21 cellular contexts compared by ENCODE assay signal in genomic region chr19:30277941-30278881, GRCh38.
DNase-seq lines count a peak whose midpoint lies in the region; ATAC-seq, FAIRE-seq and TF ChIP-seq lines count a peak whose summit lies in the region.
"Had no signal": no experiment of that assay in that cellular context is flagged by ENCODE, and none has a peak within 500 bp of the region (broad histone marks: within the 10 kb centered on the region; RNA-seq: fewer than 3 reads in every experiment).

No MANE protein-coding gene starts in this region.

- H3K4me3 ChIP-seq in heart left ventricle (no peak overlapping the region), GM23338 (no peak overlapping the region), H1 (ENCODE audit: extremely low read depth in 1 of 4, insufficient read depth in 2 of 4, low read depth in 3 of 4, low read length in 4 of 4) (no peak overlapping the region), neuronal stem cell (ENCODE audit: low read length in 2 of 2) (no peak overlapping the region)
- H3K4me3 ChIP-seq: A549 had no signal

- H3K4me2 ChIP-seq in GM23338 (no peak overlapping the region), H1 (ENCODE audit: insufficient read depth in 1 of 2, low read depth in 2 of 2, low read length in 2 of 2) (no peak overlapping the region), neuronal stem cell (ENCODE audit: insufficient read depth, low read length, poor library complexity, severe bottlenecking) (no peak overlapping the region)
- H3K4me2 ChIP-seq: A549 had no signal

- TF ChIP-seq POLR2A in heart left ventricle (IDR thresholded peaks at IDR 0.05) (no peak), H1 (IDR thresholded peaks at IDR 0.05; ENCODE audit: control extremely low read depth in 1 of 2, low read depth in 2 of 2, low read length in 2 of 2) (no peak)

- intact Hi-C loops in heart left ventricle (cut with DNase I), result no loop called here
- intact Hi-C loops in cardiac septum (cut with DNase I), result no loop called here

- no peak for FAIRE-seq in H1 (lab: Jason Lieb, UNC)
- FAIRE-seq: A549, GM12891 had no signal

- H3K9me3 Mint-ChIP-seq in GM23338, result peaks cover 7% of the 10 kb centered on the region

- no peak overlapping the region for H3K56ac ChIP-seq in H1 (replicated peaks; ENCODE audit: insufficient read length, low read depth, low read length)

- peak overlapping the region; percentile 13; the same call in 1 of the 2 replicates for H3K27ac Mint-ChIP-seq in GM23338
- H3K27ac Mint-ChIP-seq: CD4-positive, alpha-beta memory T cell had no signal

- 78 to 80% (median 79%) methylated on average over 15 to 16 of the region's 16 CpGs for WGBS in heart left ventricle, 4 donors
- WGBS in H1 (ENCODE audit: extremely low coverage in 1 of 2, insufficient coverage in 1 of 2, insufficient read length in 1 of 2, insufficient replicate concordance in 2 of 2, low coverage in 1 of 2, low lambda C conversion rate in 2 of 2, missing lambda C conversion rate in 1 of 2), 2 experiments, result 89% methylated on average over 16 of the region's 16 CpGs; no CpG with 5 or more reads in 1 of the 2 experiments
- WGBS in neuronal stem cell (ENCODE audit: extremely low coverage in 2 of 2, insufficient read length in 2 of 2, insufficient replicate concordance in 1 of 2), 2 donors, result no CpG with 5 or more reads among the region's 16 CpGs

- H3F3A ChIP-seq in GM23338 (replicated peaks; ENCODE audit: low read depth), result no peaks in the 10 kb centered on the region

- no peak overlapping the region for H3K27ac ChIP-seq in heart left ventricle
- H3K27ac ChIP-seq in GM23338 (ENCODE audit: low read depth), result no peak overlapping the region
- no peak overlapping the region for H3K27ac ChIP-seq in H1 (ENCODE audit: low read depth, low read length)
- no peak overlapping the region for H3K27ac ChIP-seq in neuronal stem cell (replicated peaks; ENCODE audit: low read length)
- H3K27ac ChIP-seq: A549 had no signal

- H3K9me2 ChIP-seq in GM23338 (ENCODE audit: insufficient read depth), result no peaks in the 10 kb centered on the region

- H3K9me3 ChIP-seq in heart left ventricle, result peaks cover 0 to 7% (median under 1%) of the 10 kb centered on the region in 12 donors
- peaks cover 2 to 4% of the 10 kb centered on the region in 2 experiments; a peak in 3 of 4 replicates for H3K9me3 ChIP-seq in H1 (ENCODE audit: insufficient read depth in 2 of 2, low read depth in 1 of 2, low read length in 1 of 2)
- peaks cover 1 to 2% of the 10 kb centered on the region in 2 donors for H3K9me3 ChIP-seq in neuronal stem cell (replicated peaks in 1 of 2; ENCODE audit: control insufficient read depth in 2 of 2, insufficient read depth in 1 of 2, low read depth in 1 of 2, low read length in 2 of 2)

- H2BK15ac ChIP-seq in H1 (ENCODE audit: low read length), result 0 out of 2 replicates have a peak overlapping the region, but pooled peaks have one; percentile 35
- peak overlapping the region; percentile 11 for H2BK15ac ChIP-seq in neuronal stem cell (ENCODE audit: low read length)

- H4K20me1 ChIP-seq in GM23338 (replicated peaks; ENCODE audit: insufficient read depth) (no peaks in the 10 kb centered on the region), H1 (replicated peaks in 1 of 2; ENCODE audit: control insufficient read depth in 1 of 2, insufficient read depth in 2 of 2, low read length in 2 of 2) (no peaks in the 10 kb centered on the region)

- H2BK12ac ChIP-seq in H1 (ENCODE audit: low read depth, low read length) (no peak overlapping the region; the same call in 1 of the 2 replicates), neuronal stem cell (ENCODE audit: low read length) (peak overlapping the region; percentile 24)

- H3K9ac ChIP-seq in H1 (replicated peaks in 1 of 4; ENCODE audit: extremely low read depth in 1 of 4, low read depth in 3 of 4, low read length in 3 of 4) (no peak overlapping the region), neuronal stem cell (ENCODE audit: low read depth, low read length, poor library complexity) (no peak overlapping the region)

- peaks cover 4% of the 10 kb centered on the region; the same call in 2 of the 3 replicates for H3K36me3 Mint-ChIP-seq in GM23338 (ENCODE audit: low read depth)
- H3K36me3 Mint-ChIP-seq: CD4-positive, alpha-beta memory T cell had no signal

- peak in 3 of 4 donors; percentile 62 to 71 (median 65) for ATAC-seq in heart left ventricle
- no peak for ATAC-seq in GM23338
- ATAC-seq in GM18498 (IDR thresholded peaks at IDR 0.05; ENCODE audit: unreplicated experiment), result no peak
- ATAC-seq in GM18909 (IDR thresholded peaks at IDR 0.05; ENCODE audit: poor library complexity, unreplicated experiment), result no peak
- ATAC-seq: A549 had no signal

- peaks cover 12% of the 10 kb centered on the region for H3K27me3 Mint-ChIP-seq in GM23338 (ENCODE audit: insufficient read depth, low read depth, poor library complexity)

- H3K36me3 ChIP-seq in heart left ventricle (no peaks in the 10 kb centered on the region), GM23338 (ENCODE audit: insufficient read depth) (no peaks in the 10 kb centered on the region), H1 (ENCODE audit: control insufficient read depth in 2 of 4, insufficient read depth in 4 of 4, low read length in 3 of 4) (no peaks in the 10 kb centered on the region), neuronal stem cell (replicated peaks in 1 of 2; ENCODE audit: control insufficient read depth in 2 of 2, insufficient read depth in 2 of 2, low read length in 2 of 2) (no peaks in the 10 kb centered on the region)

- H3K18ac ChIP-seq in H1 (ENCODE audit: extremely low read depth, low read length) (no peak overlapping the region), neuronal stem cell (ENCODE audit: low read length) (peak overlapping the region; percentile 30)

- peaks cover 0 to 15% (median 0%) of the 10 kb centered on the region in 9 donors for H3K27me3 ChIP-seq in heart left ventricle
- no peaks in the 10 kb centered on the region for H3K27me3 ChIP-seq in GM23338 (ENCODE audit: insufficient read depth)
- H3K27me3 ChIP-seq in H1 (replicated peaks in 1 of 4; ENCODE audit: control insufficient read depth in 3 of 4, extremely low read depth in 1 of 4, insufficient read depth in 3 of 4, low read length in 3 of 4), result no peaks in the 10 kb centered on the region; a peak in 1 of 7 replicates
- H3K27me3 ChIP-seq in neuronal stem cell (ENCODE audit: control insufficient read depth in 3 of 3, insufficient read depth in 3 of 3, low read depth in 1 of 3, low read length in 3 of 3), result no peaks in the 10 kb centered on the region

- TF ChIP-seq EP300 in H1 (IDR thresholded peaks at IDR 0.05; ENCODE audit: borderline replicate concordance in 1 of 2, low read depth in 2 of 2, low read length in 2 of 2), result no peak

- H2BK20ac ChIP-seq in H1 (ENCODE audit: low read length), result no peak overlapping the region

- no peak for TF ChIP-seq CTCF in heart left ventricle (IDR thresholded peaks at IDR 0.05)
- no peak for TF ChIP-seq CTCF in GM23338 (conservative IDR thresholded peaks at IDR 0.05; ENCODE audit: low read depth in 2 of 2)
- TF ChIP-seq CTCF in H1 (IDR thresholded peaks at IDR 0.05; ENCODE audit: control extremely low read depth in 1 of 3, insufficient read depth in 1 of 3, low read depth in 1 of 3, low read length in 3 of 3), result no peak

- H3K4ac ChIP-seq in H1 (replicated peaks; ENCODE audit: insufficient read length, low read depth, low read length) (no peak overlapping the region), neuronal stem cell (ENCODE audit: low read length) (no peak overlapping the region)

- H2BK120ac ChIP-seq in H1 (replicated peaks; ENCODE audit: low read depth, low read length), result no peak overlapping the region
- H2BK120ac ChIP-seq in neuronal stem cell (ENCODE audit: low read depth, low read length), result no peak overlapping the region

- H3K14ac ChIP-seq in H1 (ENCODE audit: insufficient read length) (no peak overlapping the region), neuronal stem cell (ENCODE audit: low read length) (peak overlapping the region; percentile 23)

- H3K4me1 ChIP-seq in heart left ventricle (peaks cover 0 to 4% (median 0%) of the 10 kb centered on the region in 12 donors), GM23338 (ENCODE audit: insufficient read depth) (peaks cover 25% of the 10 kb centered on the region), H1 (replicated peaks in 1 of 4; ENCODE audit: control insufficient read depth in 3 of 4, insufficient read depth in 4 of 4, low read length in 3 of 4) (peaks cover 1 to 17% (median 5%) of the 10 kb centered on the region in 4 experiments), neuronal stem cell (ENCODE audit: control insufficient read depth in 2 of 2, insufficient read depth in 1 of 2, low read depth in 1 of 2, low read length in 2 of 2) (peaks cover 2 to 19% of the 10 kb centered on the region in 2 donors)
- H3K4me1 ChIP-seq: A549 had no signal

- no peak for TF ChIP-seq RAD21 in H1 (IDR thresholded peaks at IDR 0.05 in 1 of 2, conservative IDR thresholded peaks at IDR 0.05 in 1 of 2; ENCODE audit: low read depth in 2 of 2, low read length in 2 of 2)

- POLR2A ChIA-PET in H1 (lab: Charles Lee; ENCODE audit: partially characterized antibody), result no interaction called here

- H3K23ac ChIP-seq in H1 (ENCODE audit: insufficient read length), result no peak overlapping the region
- no peak overlapping the region for H3K23ac ChIP-seq in neuronal stem cell (ENCODE audit: low read depth, low read length, poor library complexity)

- DNase-seq in heart left ventricle (no peak), cardiac septum (ENCODE audit: low spot score) (no peak), GM23338 (ENCODE audit: low spot score) (no peak), H1 (ENCODE audit: low read depth in 1 of 2, low spot score in 2 of 2) (no peak), neuronal stem cell (ENCODE audit: low spot score) (no peak), AG08396 (ENCODE audit: low spot score) (no peak)
- DNase-seq: 8988T; ACHN; C1 segment of cervical spinal cord; Calu3; CD4-positive, alpha-beta memory T cell; COR-L47; DMS53; GF-D8; GOT3; H7; HCEC 1CT had no signal

- H2BK5ac ChIP-seq in H1 (ENCODE audit: low read depth, low read length), result no peak overlapping the region
- no peak overlapping the region for H2BK5ac ChIP-seq in neuronal stem cell (ENCODE audit: low read length)

- peaks cover 33% of the 10 kb centered on the region for H3K4me1 Mint-ChIP-seq in GM23338
- H3K4me1 Mint-ChIP-seq: CD4-positive, alpha-beta memory T cell had no signal

- H4K8ac ChIP-seq in H1 (ENCODE audit: extremely low read depth, insufficient read depth, low read length) (no peak overlapping the region; the same call in 1 of the 2 replicates), neuronal stem cell (ENCODE audit: low read depth, low read length) (no peak overlapping the region)

- no peak overlapping the region for H4K91ac ChIP-seq in H1 (replicated peaks; ENCODE audit: insufficient read length, low read length)
- no peak overlapping the region for H4K91ac ChIP-seq in neuronal stem cell (ENCODE audit: low read depth, low read length, poor library complexity)

- H2AK5ac ChIP-seq in H1 (ENCODE audit: low read depth, low read length) (no peak overlapping the region), neuronal stem cell (ENCODE audit: low read depth, low read length) (peak overlapping the region; percentile 8)

- CTCF ChIA-PET in H1 (lab: Charles Lee; ENCODE audit: partially characterized antibody), result interaction anchor here (1.1 kb wide), 2 partner anchors 46 to 118 kb away, joined by 3 read pairs; no protein-coding TSS in a partner anchor

- no peak overlapping the region for H2AFZ ChIP-seq in GM23338
- H2AFZ ChIP-seq in H1 (ENCODE audit: low read length), result no peak overlapping the region
- H2AFZ ChIP-seq in neuronal stem cell (ENCODE audit: low read length), result no peak overlapping the region

- no peaks in the 10 kb centered on the region for H3K23me2 ChIP-seq in H1 (ENCODE audit: low read depth, low read length)

- no peak overlapping the region for H4K5ac ChIP-seq in H1 (ENCODE audit: insufficient read length, low read depth, low read length)

- H3K79me1 ChIP-seq in H1 (ENCODE audit: low read depth, low read length) (no peaks in the 10 kb centered on the region), neuronal stem cell (ENCODE audit: low read depth, low read length) (no peaks in the 10 kb centered on the region)

- H3K79me2 ChIP-seq in GM23338 (replicated peaks; ENCODE audit: insufficient read depth), result no peaks in the 10 kb centered on the region
- no peaks in the 10 kb centered on the region for H3K79me2 ChIP-seq in H1 (ENCODE audit: control insufficient read depth in 1 of 2, insufficient read depth in 2 of 2, low read length in 2 of 2)

- H3K4me3 Mint-ChIP-seq in GM23338, result no peak overlapping the region; the same call in 2 of the 3 replicates
- H3K4me3 Mint-ChIP-seq: CD4-positive, alpha-beta memory T cell had no signal

Comparison
In these comparisons a context has a peak if more than half of its experiments do, and no peak if none do; other contexts are left out.
1. ATAC-seq: peak in heart left ventricle (3 of 4); none in GM23338 (single experiment), GM18498 (single experiment) and GM18909 (single experiment).